Comparison of ENCODE assay signal across 19 cellular contexts in genomic region chr9:84512493-84512892, GRCh38.
"Had no signal": no experiment of that assay in that cellular context is flagged by ENCODE, and none has a peak within 500 bp of the region (broad histone marks: within the 10 kb centered on the region; RNA-seq: fewer than 3 reads in every experiment).

No MANE protein-coding gene starts in this region.

- H3K4me3 ChIP-seq: heart right ventricle, pancreas, right lobe of liver had no signal

- H3K36me3 Mint-ChIP-seq: stimulated activated effector memory CD8-positive, alpha-beta T cell treated with anti-CD3 and anti-CD28 coated beads, Interleukin-12 subunit alpha, Interleukin-12 subunit beta, amount 100 ng/mL, for 72 hours had no signal

- H3K9me3 Mint-ChIP-seq: activated naive CD4-positive, alpha-beta T cell treated with anti-CD3 and anti-CD28 coated beads for 36 hours; T-helper 1 cell treated with Interleukin-12 subunit alpha and Interleukin-12 subunit beta and Interleukin-4 antibody, amounts not matched to agents 30 μg/mL and 1 μg/mL, for 36 hours had no signal

- DNase-seq: activated CD4-positive, alpha-beta T cell treated with anti-CD3 and anti-CD28 coated beads, Interleukin-2, amount 50 U/mL, for 1 hour; activated CD4-positive, CD25-positive, alpha-beta regulatory T cell treated with anti-CD3 and anti-CD28 coated beads, Interleukin-2, amount 50 U/mL, for 72 hours; activated CD8-positive, alpha-beta memory T cell treated with anti-CD3 and anti-CD28 coated beads, Interleukin-2, amount 50 U/mL, for 4 hours; activated naive CD4-positive, alpha-beta T cell treated with anti-CD3 and anti-CD28 coated beads for 36 hours; activated T-cell treated with anti-CD3 and anti-CD28 coated beads, Interleukin-2, amount 50 U/mL, for 4 hours; effector CD4-positive, alpha-beta T cell; heart right ventricle; kidney glomerular epithelial cell; mesendoderm; naive thymus-derived CD8-positive, alpha-beta T cell; pancreas; right lobe of liver; small intestine; stimulated activated CD4-positive, alpha-beta T cell treated with anti-CD3 and anti-CD28 coated beads, Interleukin-4, amount 100 ng/mL, for 24 hours had no signal

- H3K9me3 ChIP-seq: neutrophil, pancreas, right lobe of liver had no signal

- FAIRE-seq: endothelial cell of umbilical vein, pancreas, small intestine had no signal

- H3K36me3 ChIP-seq: heart right ventricle, neutrophil, pancreas, right lobe of liver had no signal

- H3K27me3 ChIP-seq: heart right ventricle, neutrophil, pancreas, right lobe of liver had no signal

- H3K27ac ChIP-seq: heart right ventricle, neutrophil, right lobe of liver, VCaP had no signal

- H3K27ac Mint-ChIP-seq: naive thymus-derived CD8-positive, alpha-beta T cell; stimulated activated effector memory CD8-positive, alpha-beta T cell treated with anti-CD3 and anti-CD28 coated beads, Interleukin-12 subunit alpha, Interleukin-12 subunit beta, amount 100 ng/mL, for 72 hours; T-helper 1 cell treated with Interleukin-12 subunit alpha and Interleukin-12 subunit beta and Interleukin-4 antibody, amounts not matched to agents 30 μg/mL and 1 μg/mL, for 36 hours had no signal

- H3K4me1 Mint-ChIP-seq: naive thymus-derived CD8-positive, alpha-beta T cell; stimulated activated effector memory CD8-positive, alpha-beta T cell treated with anti-CD3 and anti-CD28 coated beads, Interleukin-12 subunit alpha, Interleukin-12 subunit beta, amount 100 ng/mL, for 72 hours had no signal

- H3K4me3 Mint-ChIP-seq: activated naive CD4-positive, alpha-beta T cell treated with anti-CD3 and anti-CD28 coated beads for 36 hours; activated T-cell treated with anti-CD3 and anti-CD28 coated beads, Interleukin-2, amount 50 U/mL, for 4 hours; naive thymus-derived CD8-positive, alpha-beta T cell; stimulated activated effector memory CD8-positive, alpha-beta T cell treated with anti-CD3 and anti-CD28 coated beads, Interleukin-12 subunit alpha, Interleukin-12 subunit beta, amount 100 ng/mL, for 72 hours; T-helper 1 cell treated with Interleukin-12 subunit alpha and Interleukin-12 subunit beta and Interleukin-4 antibody, amounts not matched to agents 30 μg/mL and 1 μg/mL, for 36 hours had no signal
